ENCODE assay signal across 8 cellular contexts in genomic region chr14:102774391-102775153, GRCh38.
DNase-seq lines count a peak whose midpoint lies in the region; ATAC-seq, FAIRE-seq and TF ChIP-seq lines count a peak whose summit lies in the region.

No MANE protein-coding gene starts in this region.

- peak; percentile 79 for TF ChIP-seq CTCF in RWPE2 (IDR thresholded peaks at IDR 0.05; ENCODE audit: poor library complexity, severe bottlenecking)
- peak; percentile 91 for TF ChIP-seq CTCF in foreskin fibroblast (IDR thresholded peaks at IDR 0.05; ENCODE audit: low read depth, low read length)

- H3K4me3 ChIP-seq in RWPE2 (ENCODE audit: severe bottlenecking) (no peak overlapping the region), foreskin fibroblast (ENCODE audit: low read depth in 1 of 2, low read length in 2 of 2) (no peak overlapping the region)

- H3K9me3 ChIP-seq in RWPE2 (ENCODE audit: severe bottlenecking), result no peaks in the 10 kb centered on the region

- H3K27ac ChIP-seq in RWPE2 (ENCODE audit: poor library complexity, severe bottlenecking), result no peak overlapping the region

- in situ Hi-C loops in KBM-7 (cut with MboI; ENCODE audit: low pct_unique_long_range_greater_than_20kb, low sequenced_read_pairs), result no loop called here

- no peaks in the 10 kb centered on the region for H3K36me3 ChIP-seq in RWPE2 (ENCODE audit: low read depth)

- peak; percentile 95 for FAIRE-seq in GM19239 (lab: Jason Lieb, UNC)

- no peaks in the 10 kb centered on the region for H3K27me3 ChIP-seq in RWPE2 (ENCODE audit: insufficient read depth, poor library complexity, severe bottlenecking)

- peak; percentile 67 for ATAC-seq in RWPE2 (ENCODE audit: low read depth)
- ATAC-seq in HG02759 (IDR thresholded peaks at IDR 0.05; ENCODE audit: unreplicated experiment), result no peak

- peaks cover 11% of the 10 kb centered on the region for H3K4me1 ChIP-seq in RWPE2 (ENCODE audit: insufficient read depth, poor library complexity, severe bottlenecking)

- DNase-seq in C1 segment of cervical spinal cord (lab: John Stamatoyannopoulos, UW) (peak in 9 of 14 donors; percentile 13 to 50 (median 25)), GM19239 (ENCODE audit: insufficient read length, low spot score) (peak; percentile 75), KBM-7 (peak; percentile 90), RWPE2 (ENCODE audit: low spot score) (no peak), foreskin fibroblast (peak; percentile 65 to 85), nucleus accumbens (lab: John Stamatoyannopoulos, UW) (peak in 41 of 56 donors; percentile 18 to 78 (median 40))
- peak; percentile 81 for DNase-seq in activated effector memory CD4-positive, alpha-beta T cell treated with anti-CD3 and anti-CD28 coated beads, Interleukin-2, amount 50 U/mL, for 16 hours
